ENCODE assay signal across 25 cellular contexts in genomic region chr3:126253072-126253471, GRCh38.
"Had no signal": no experiment of that assay in that cellular context is flagged by ENCODE, and none has a peak within 500 bp of the region (broad histone marks: within the 10 kb centered on the region; RNA-seq: fewer than 3 reads in every experiment).

No MANE protein-coding gene starts in this region.

- H3K27ac ChIP-seq: colonic mucosa, epithelial cell of prostate, esophagus squamous epithelium, gastrocnemius medialis, heart right ventricle, left lung, lower lobe of right lung had no signal

- H3K9me3 ChIP-seq: colonic mucosa, esophagus squamous epithelium, gastrocnemius medialis, heart right ventricle, left lung, lower lobe of right lung, mucosa of descending colon had no signal

- ATAC-seq: effector memory CD8-positive, alpha-beta T cell; esophagus mucosa; gastrocnemius medialis; heart right ventricle; left lung; left ventricle myocardium superior; lower lobe of right lung; mucosa of descending colon had no signal

- H3K4me1 ChIP-seq: colonic mucosa, esophagus squamous epithelium, gastrocnemius medialis, heart right ventricle, left lung, lower lobe of right lung had no signal

- FAIRE-seq: endometrium, islet of Langerhans, keratinocyte had no signal

- H3K36me3 ChIP-seq: colonic mucosa, esophagus squamous epithelium, gastrocnemius medialis, heart right ventricle, left lung, lower lobe of right lung had no signal

- DNase-seq: colonic mucosa; cortex of kidney; effector CD8-positive, alpha-beta T cell; effector memory CD8-positive, alpha-beta T cell; endodermal cell; erythroblast; esophagus squamous epithelium; foreskin fibroblast; foreskin melanocyte; gastrocnemius medialis; glutamatergic neuron; head of caudate nucleus; heart right ventricle; hippocampal formation; left cardiac atrium; left lung; left ventricle myocardium superior; lower lobe of right lung; mesenchymal stem cell; mucosa of descending colon had no signal

- H3K4me3 ChIP-seq: colonic mucosa, esophagus squamous epithelium, gastrocnemius medialis, heart right ventricle, left lung, lower lobe of right lung, mucosa of descending colon had no signal

- H3K27me3 ChIP-seq: colonic mucosa, esophagus squamous epithelium, gastrocnemius medialis, left lung had no signal
